Comparison of ENCODE assay signal across 9 cellular contexts in genomic region chr2:200377143-200377773, GRCh38.
A peak's percentile ranks its signal among the peaks of the same experiment; 100 is the strongest.
DNase-seq lines count a peak whose midpoint lies in the region; ATAC-seq and TF ChIP-seq lines count a peak whose summit lies in the region.
"Had no signal": no experiment of that assay in that cellular context is flagged by ENCODE, and none has a peak within 500 bp of the region (broad histone marks: within the 10 kb centered on the region; RNA-seq: fewer than 3 reads in every experiment).

No MANE protein-coding gene starts in this region.

- peak; percentile 23 for ATAC-seq in HCT116
- 0 out of 2 replicates have a peak, but pooled peaks have one; percentile 17 for ATAC-seq in Panc1
- no peak for ATAC-seq in GM19023 (IDR thresholded peaks at IDR 0.05; ENCODE audit: unreplicated experiment)

- no peak for TF ChIP-seq POLR2A in HCT116 (IDR thresholded peaks at IDR 0.05; ENCODE audit: borderline replicate concordance, extremely low read depth, insufficient read depth, insufficient read length)

- peak overlapping the region; percentile 48 for H3K4me2 ChIP-seq in HCT116 (ENCODE audit: low read length)

- peak overlapping the region; percentile 14 for H3K9ac ChIP-seq in HCT116 (ENCODE audit: low read length)
- no peak overlapping the region for H3K9ac ChIP-seq in skeletal muscle tissue (ENCODE audit: low read depth in 1 of 3, low read length in 3 of 3)
- H3K9ac ChIP-seq: parathyroid adenoma had no signal

- BruUV-seq in HCT116 (replicated peaks; lab: Mats Ljungman, UMichigan) = no TSS peak
- BruUV-seq in Panc1 (replicated peaks; lab: Mats Ljungman, UMichigan) = no TSS peak

- RAD21 ChIA-PET in HCT116 (lab: Charles Lee; ENCODE audit: low non-redundant PET in 1 of 2, low total read pairs in 2 of 2, uncharacterized antibody in 2 of 2, unreplicated experiment in 2 of 2) = no interaction called here

- H3K9me3 Mint-ChIP-seq in immature natural killer cell = no peaks in the 10 kb centered on the region
- H3K9me3 Mint-ChIP-seq in activated T-helper 1 cell treated with anti-CD3 and anti-CD28 coated beads, Interleukin-12 subunit alpha, Interleukin-12 subunit beta, Interleukin-2, Interleukin-4 antibody, amounts not matched to agents 30 ng/mL and 10 ng/mL and 1 ng/mL, durations not matched to agents 14 hours and 24 hours and 36 hours = no peaks in the 10 kb centered on the region

- TF ChIP-seq CTCF in HCT116 (IDR thresholded peaks at IDR 0.05 in 2 of 3, conservative IDR thresholded peaks at IDR 0.05 in 1 of 3; ENCODE audit: borderline replicate concordance in 1 of 3, insufficient read depth in 1 of 3, low read depth in 2 of 3, low read length in 2 of 3) = no peak
- TF ChIP-seq CTCF in Panc1 (IDR thresholded peaks at IDR 0.05) = no peak

- H3K79me2 ChIP-seq in HCT116 (ENCODE audit: insufficient read depth, low read length) = peaks cover 39% of the 10 kb centered on the region

- peaks cover 23 to 42% of the 10 kb centered on the region in 2 donors for H3K4me1 Mint-ChIP-seq in immature natural killer cell
- H3K4me1 Mint-ChIP-seq in activated T-helper 1 cell treated with anti-CD3 and anti-CD28 coated beads, Interleukin-12 subunit alpha, Interleukin-12 subunit beta, Interleukin-2, Interleukin-4 antibody, amounts not matched to agents 30 ng/mL and 10 ng/mL and 1 ng/mL, durations not matched to agents 14 hours and 24 hours and 36 hours (ENCODE audit: low read depth) = peaks cover 84% of the 10 kb centered on the region

- H2AFZ ChIP-seq in HCT116 (ENCODE audit: low read depth, low read length, poor library complexity, severe bottlenecking) = no peak overlapping the region
- H2AFZ ChIP-seq: parathyroid adenoma had no signal

- H3K27ac ChIP-seq in HCT116 (ENCODE audit: low read depth, low read length) (peak overlapping the region; percentile 51), Panc1 (ENCODE audit: low read length) (peak overlapping the region; percentile 100), skeletal muscle tissue (ENCODE audit: low read depth, low read length) (peak overlapping the region; percentile 82)
- H3K27ac ChIP-seq: parathyroid adenoma had no signal

- in situ Hi-C loops in Panc1 (cut with HindIII; ENCODE audit: low pct_unique_long_range_greater_than_20kb, low sequenced_read_pairs) = no loop called here

- H3K9me3 ChIP-seq in HCT116 (ENCODE audit: control insufficient read depth in 1 of 2, insufficient read depth in 1 of 2, low read depth in 1 of 2, low read length in 2 of 2) (no peaks in the 10 kb centered on the region), Panc1 (ENCODE audit: control insufficient read depth, insufficient read depth, low read depth, low read length) (no peaks in the 10 kb centered on the region), skeletal muscle tissue (ENCODE audit: control insufficient read depth in 3 of 3, low read length in 3 of 3) (no peaks in the 10 kb centered on the region)
- H3K9me3 ChIP-seq: uterus had no signal

- no peaks in the 10 kb centered on the region for H4K20me1 ChIP-seq in HCT116 (ENCODE audit: insufficient read depth)

- DNase-seq in HCT116 (ENCODE audit: low read depth, low spot score) = no peak
- no peak for DNase-seq in Panc1 (ENCODE audit: low read depth, low spot score)
- DNase-seq in immature natural killer cell = no peak
- no peak for DNase-seq in activated T-helper 1 cell treated with anti-CD3 and anti-CD28 coated beads, Interleukin-12 subunit alpha, Interleukin-12 subunit beta, Interleukin-2, Interleukin-4 antibody, amounts not matched to agents 30 ng/mL and 10 ng/mL and 1 ng/mL, durations not matched to agents 14 hours and 24 hours and 36 hours (ENCODE audit: low spot score)
- no peak for DNase-seq in UCSD-AML1 (lab: John Stamatoyannopoulos, UW; ENCODE audit: unreplicated experiment)
- DNase-seq: uterus had no signal

- CTCF ChIA-PET in HCT116 (lab: Charles Lee) (no interaction called here), Panc1 (lab: Charles Lee) (no interaction called here)

- POLR2A ChIA-PET in HCT116 (lab: Charles Lee) = interaction anchor here (1.9 kb wide), 1 partner anchor 29 kb away, joined by 5 read pairs; no protein-coding TSS in a partner anchor
- POLR2A ChIA-PET in Panc1 (lab: Charles Lee) = no interaction called here

- no peak overlapping the region for H3K4me3 Mint-ChIP-seq in immature natural killer cell
- H3K4me3 Mint-ChIP-seq in activated T-helper 1 cell treated with anti-CD3 and anti-CD28 coated beads, Interleukin-12 subunit alpha, Interleukin-12 subunit beta, Interleukin-2, Interleukin-4 antibody, amounts not matched to agents 30 ng/mL and 10 ng/mL and 1 ng/mL, durations not matched to agents 14 hours and 24 hours and 36 hours = no peak overlapping the region

- H3K27me3 ChIP-seq in HCT116 (ENCODE audit: insufficient read depth, low read length) (no peaks in the 10 kb centered on the region), Panc1 (ENCODE audit: control insufficient read depth, insufficient read depth, low read length) (no peaks in the 10 kb centered on the region), skeletal muscle tissue (ENCODE audit: control insufficient read depth in 3 of 3, insufficient read depth in 3 of 3, low read length in 3 of 3) (no peaks in the 10 kb centered on the region)
- H3K27me3 ChIP-seq: uterus had no signal

- H3K27me3 Mint-ChIP-seq in immature natural killer cell (ENCODE audit: low read depth in 3 of 3) = no peaks in the 10 kb centered on the region
- H3K27me3 Mint-ChIP-seq in activated T-helper 1 cell treated with anti-CD3 and anti-CD28 coated beads, Interleukin-12 subunit alpha, Interleukin-12 subunit beta, Interleukin-2, Interleukin-4 antibody, amounts not matched to agents 30 ng/mL and 10 ng/mL and 1 ng/mL, durations not matched to agents 14 hours and 24 hours and 36 hours (ENCODE audit: insufficient read depth) = peaks cover 2% of the 10 kb centered on the region

- H3K36me3 ChIP-seq in HCT116 (ENCODE audit: control insufficient read depth in 1 of 2, insufficient read depth in 2 of 2, low read length in 2 of 2) (no peaks in the 10 kb centered on the region), Panc1 (ENCODE audit: control insufficient read depth, insufficient read depth, low read length) (no peaks in the 10 kb centered on the region; the same call in 1 of the 2 replicates), skeletal muscle tissue (ENCODE audit: control insufficient read depth in 3 of 3, insufficient read depth in 3 of 3, low read length in 3 of 3) (no peaks in the 10 kb centered on the region)
- H3K36me3 ChIP-seq: uterus had no signal

- H3K9me2 ChIP-seq in HCT116 (ENCODE audit: insufficient read depth) = no peaks in the 10 kb centered on the region

- H3K27ac Mint-ChIP-seq in immature natural killer cell = peak overlapping the region in 4 of 6 donors; percentile 22 to 61 (median 36)
- H3K27ac Mint-ChIP-seq in activated T-helper 1 cell treated with anti-CD3 and anti-CD28 coated beads, Interleukin-12 subunit alpha, Interleukin-12 subunit beta, Interleukin-2, Interleukin-4 antibody, amounts not matched to agents 30 ng/mL and 10 ng/mL and 1 ng/mL, durations not matched to agents 14 hours and 24 hours and 36 hours = no peak overlapping the region

- H3K4me1 ChIP-seq in HCT116 (ENCODE audit: control insufficient read depth in 1 of 2, insufficient read depth in 2 of 2, low read length in 2 of 2) = peaks cover 54 to 91% of the 10 kb centered on the region in 2 experiments
- H3K4me1 ChIP-seq in Panc1 (ENCODE audit: control insufficient read depth, insufficient read depth, low read length) = peaks cover 91% of the 10 kb centered on the region
- peaks cover 26 to 49% (median 43%) of the 10 kb centered on the region in 3 donors for H3K4me1 ChIP-seq in skeletal muscle tissue (ENCODE audit: control insufficient read depth in 3 of 3, insufficient read depth in 3 of 3, low read length in 3 of 3)

- intact Hi-C loops in HCT116 (cut with micrococcal nuclease) (no loop called here), Panc1 (cut with micrococcal nuclease; ENCODE audit: unreplicated experiment) (loop anchor here (5.0 kb wide), 1 partner anchor 70 kb away; the partner anchor contains the start of gene SPATS2L)
- intact Hi-C loops in activated T-helper 1 cell treated with anti-CD3 and anti-CD28 coated beads, Interleukin-12 subunit alpha, Interleukin-12 subunit beta, Interleukin-2, Interleukin-4 antibody, amounts not matched to agents 30 ng/mL and 10 ng/mL and 1 ng/mL, durations not matched to agents 14 hours and 24 hours and 36 hours (cut with micrococcal nuclease) = loop anchor here (10.0 kb wide), 1 partner anchor 488 kb away; the partner anchor contains the start of gene CLK1

- H3K36me3 Mint-ChIP-seq in immature natural killer cell = no peaks in the 10 kb centered on the region
- H3K36me3 Mint-ChIP-seq in activated T-helper 1 cell treated with anti-CD3 and anti-CD28 coated beads, Interleukin-12 subunit alpha, Interleukin-12 subunit beta, Interleukin-2, Interleukin-4 antibody, amounts not matched to agents 30 ng/mL and 10 ng/mL and 1 ng/mL, durations not matched to agents 14 hours and 24 hours and 36 hours (ENCODE audit: low read depth) = peaks cover 2% of the 10 kb centered on the region

- peak overlapping the region in 1 of 2 experiments; percentile 5; a peak in 1 of 4 replicates for H3K4me3 ChIP-seq in HCT116 (replicated peaks in 1 of 2; ENCODE audit: low read depth in 1 of 2, low read length in 2 of 2)
- peak overlapping the region in 1 of 2 experiments; percentile 65; a peak in 2 of 4 replicates for H3K4me3 ChIP-seq in Panc1 (ENCODE audit: low read depth in 2 of 2, low read length in 2 of 2)
- no peak overlapping the region for H3K4me3 ChIP-seq in skeletal muscle tissue (ENCODE audit: low read length in 3 of 3)
- H3K4me3 ChIP-seq: uterus had no signal

- no peak for TF ChIP-seq RAD21 in HCT116 (IDR thresholded peaks at IDR 0.05; ENCODE audit: low read depth)

TF ChIP-seq in HCT116, 20 proteins besides CTCF, POLR2A, EP300 and RAD21:
- no peak for TF ChIP-seq SRF (IDR thresholded peaks at IDR 0.05; ENCODE audit: low read depth)
- no peak for TF ChIP-seq ELF1 (IDR thresholded peaks at IDR 0.05; ENCODE audit: borderline replicate concordance, low read depth)
- no peak for TF ChIP-seq EZH2 (IDR thresholded peaks at IDR 0.05)
- TF ChIP-seq YY1 (IDR thresholded peaks at IDR 0.05; ENCODE audit: extremely low read depth, insufficient replicate concordance, low read depth, low read length) = no peak
- peak; percentile 23; the same call in 1 of the 2 replicates for TF ChIP-seq ZFX (IDR thresholded peaks at IDR 0.05)
- no peak for TF ChIP-seq SP1 (IDR thresholded peaks at IDR 0.05; ENCODE audit: low read depth)
- TF ChIP-seq EGR1 (IDR thresholded peaks at IDR 0.05; ENCODE audit: low read depth) = no peak
- TF ChIP-seq CEBPB (IDR thresholded peaks at IDR 0.05; ENCODE audit: low read depth) = 0 out of 2 replicates have a peak, but pooled peaks have one; percentile 12
